In the genomic region with DNA sequence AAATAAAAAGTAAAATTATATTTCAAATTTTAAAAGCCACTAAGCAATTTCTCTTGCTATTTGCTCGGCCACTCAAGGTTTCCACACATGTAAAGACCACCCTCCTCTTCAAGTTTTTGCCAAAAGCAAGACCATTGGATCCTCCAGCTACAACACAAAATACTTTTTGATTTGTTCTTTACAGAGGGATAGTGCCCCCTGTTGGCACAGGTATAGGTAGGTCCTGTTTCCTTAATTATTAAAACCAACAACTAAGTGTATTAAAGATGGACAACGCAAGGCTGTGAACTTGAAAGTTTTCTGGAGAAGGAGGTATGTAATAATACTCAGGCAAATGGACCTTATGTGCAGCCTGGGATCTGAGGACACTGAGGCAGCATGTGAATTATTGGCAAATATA, we compare ENCODE assay signal across 10 cellular contexts. TPM values are rescaled to one million over a fixed set of nuclear protein-coding genes. Genes with fewer than 3 reads are reported as not detected.
DNase-seq lines count a peak whose midpoint lies in the region; ATAC-seq and TF ChIP-seq lines count a peak whose summit lies in the region.
"Had no signal": no experiment of that assay in that cellular context is flagged by ENCODE, and none has a peak within 500 bp of the region (broad histone marks: within the 10 kb centered on the region; RNA-seq: fewer than 3 reads in every experiment).

No MANE protein-coding gene starts in this region.

- peaks cover 6% of the 10 kb centered on the region for H3F3A ChIP-seq in smooth muscle cell (ENCODE audit: low read depth)

- no peak overlapping the region for H2AFZ ChIP-seq in OCI-LY3 (ENCODE audit: low read depth, low read length)
- no peak overlapping the region for H2AFZ ChIP-seq in smooth muscle cell (ENCODE audit: low read depth)

- H3K4me2 ChIP-seq in OCI-LY3 (ENCODE audit: low read length) (no peak overlapping the region), smooth muscle cell (no peak overlapping the region)

- no peaks in the 10 kb centered on the region for H3K27me3 Mint-ChIP-seq in activated naive CD4-positive, alpha-beta T cell treated with anti-CD3 and anti-CD28 coated beads for 36 hours (ENCODE audit: low read depth)

- no peaks in the 10 kb centered on the region for H3K9me3 ChIP-seq in OCI-LY3 (ENCODE audit: insufficient read depth, low read length)
- H3K9me3 ChIP-seq in smooth muscle cell (replicated peaks; ENCODE audit: low read depth) = no peaks in the 10 kb centered on the region
- H3K9me3 ChIP-seq in aorta (ENCODE audit: control insufficient read depth, low read length) = no peaks in the 10 kb centered on the region

- intact Hi-C loops in activated naive CD4-positive, alpha-beta T cell treated with anti-CD3 and anti-CD28 coated beads for 36 hours (cut with micrococcal nuclease) = loop anchor here (1.0 kb wide), 1 partner anchor 169 kb away; no protein-coding TSS in a partner anchor
- intact Hi-C loops in aorta (cut with DNase I) = no loop called here

- H3K27me3 ChIP-seq in OCI-LY3 (ENCODE audit: low read depth, low read length) = no peaks in the 10 kb centered on the region
- no peaks in the 10 kb centered on the region for H3K27me3 ChIP-seq in smooth muscle cell (ENCODE audit: low read depth)
- H3K27me3 ChIP-seq in aorta (ENCODE audit: control insufficient read depth in 1 of 2, insufficient read depth in 2 of 2, low read length in 1 of 2) = peaks cover 0 to 2% of the 10 kb centered on the region in 2 donors

- CTCF ChIA-PET in activated naive CD4-positive, alpha-beta T cell treated with anti-CD3 and anti-CD28 coated beads for 36 hours (lab: Charles Lee) = interaction anchor here (0.5 to 1.6 kb wide), 3 partner anchors 31 to 177 kb away, joined by 3 to 4 read pairs (median 3); no protein-coding TSS in a partner anchor

- H3K4me1 Mint-ChIP-seq in activated naive CD4-positive, alpha-beta T cell treated with anti-CD3 and anti-CD28 coated beads for 36 hours (ENCODE audit: low read depth) = no peaks in the 10 kb centered on the region

- no peak overlapping the region for H3K27ac Mint-ChIP-seq in activated naive CD4-positive, alpha-beta T cell treated with anti-CD3 and anti-CD28 coated beads for 36 hours

- H3K36me3 ChIP-seq in OCI-LY3 (replicated peaks; ENCODE audit: low read depth, low read length) = peaks cover 59% of the 10 kb centered on the region
- H3K36me3 ChIP-seq in smooth muscle cell (ENCODE audit: low read depth) = peaks cover 48% of the 10 kb centered on the region
- H3K36me3 ChIP-seq in aorta (ENCODE audit: control insufficient read depth in 1 of 2, insufficient read depth in 2 of 2, low read length in 1 of 2) = peaks cover 8 to 9% of the 10 kb centered on the region in 2 donors

- H3K9ac ChIP-seq in OCI-LY3 (ENCODE audit: low read length) = no peak overlapping the region
- H3K9ac ChIP-seq in smooth muscle cell (ENCODE audit: low read depth) = no peak overlapping the region

- H3K4me3 ChIP-seq in OCI-LY3 (ENCODE audit: low read length) (no peak overlapping the region), epithelial cell of proximal tubule (ENCODE audit: low read depth, low read length) (no peak overlapping the region), smooth muscle cell (no peak overlapping the region), aorta (ENCODE audit: low read length in 2 of 2) (no peak overlapping the region)

- H3K27ac ChIP-seq in OCI-LY3 (ENCODE audit: low read length) = no peak overlapping the region
- H3K27ac ChIP-seq in smooth muscle cell (ENCODE audit: low read depth) = no peak overlapping the region
- H3K27ac ChIP-seq in aorta (ENCODE audit: low read depth in 1 of 2, low read length in 2 of 2) = no peak overlapping the region

- DNase-seq in activated naive CD4-positive, alpha-beta T cell treated with anti-CD3 and anti-CD28 coated beads for 36 hours = peak; percentile 14
- DNase-seq in activated naive CD4-positive, alpha-beta T cell treated with anti-CD3 and anti-CD28 coated beads, Interleukin-2, amount 50 U/mL, for 16 hours = no peak
- DNase-seq in epithelial cell of proximal tubule (ENCODE audit: low read depth) (no peak), smooth muscle cell (lab: John Stamatoyannopoulos, UW; ENCODE audit: unreplicated experiment) (no peak), aorta (no peak)
- DNase-seq: DMS153, SIG-M5 had no signal

- H3K36me3 Mint-ChIP-seq in activated naive CD4-positive, alpha-beta T cell treated with anti-CD3 and anti-CD28 coated beads for 36 hours (ENCODE audit: low read depth) = peaks cover 17% of the 10 kb centered on the region

- no peak overlapping the region for H3K4me3 Mint-ChIP-seq in activated naive CD4-positive, alpha-beta T cell treated with anti-CD3 and anti-CD28 coated beads for 36 hours

- 92% methylated on average over 2 of the region's 2 CpGs for WGBS in smooth muscle cell (ENCODE audit: low lambda C conversion rate)
- 90 to 91% methylated on average over 2 of the region's 2 CpGs for WGBS in aorta, 2 donors

- H3K4me1 ChIP-seq in OCI-LY3 (ENCODE audit: low read length) (peaks cover 5% of the 10 kb centered on the region; the same call in 1 of the 2 replicates), smooth muscle cell (ENCODE audit: low read depth) (no peaks in the 10 kb centered on the region), aorta (ENCODE audit: control insufficient read depth in 1 of 2, insufficient read depth in 2 of 2, low read length in 2 of 2) (no peaks in the 10 kb centered on the region)

- H3K79me2 ChIP-seq in OCI-LY3 (ENCODE audit: low read length) (no peaks in the 10 kb centered on the region), smooth muscle cell (ENCODE audit: low read depth) (no peaks in the 10 kb centered on the region)

- no peak for ATAC-seq in HG02678 (IDR thresholded peaks at IDR 0.05; ENCODE audit: unreplicated experiment)
- no peak for ATAC-seq in HG02798 (IDR thresholded peaks at IDR 0.05; ENCODE audit: poor library complexity, unreplicated experiment)
- no peak for ATAC-seq in aorta (ENCODE audit: low FRiP score)

- H3K9me3 Mint-ChIP-seq in activated naive CD4-positive, alpha-beta T cell treated with anti-CD3 and anti-CD28 coated beads for 36 hours = no peaks in the 10 kb centered on the region

- TF ChIP-seq CTCF in OCI-LY3 (IDR thresholded peaks at IDR 0.05; ENCODE audit: low read depth, low read length) = peak; percentile 52
- peak; percentile 73 for TF ChIP-seq CTCF in epithelial cell of proximal tubule (conservative IDR thresholded peaks at IDR 0.05; ENCODE audit: low read depth, low read length)
- TF ChIP-seq CTCF in smooth muscle cell (IDR thresholded peaks at IDR 0.05; ENCODE audit: borderline replicate concordance, insufficient read depth, poor library complexity, severe bottlenecking) = peak; percentile 49

- no peaks in the 10 kb centered on the region for H4K20me1 ChIP-seq in OCI-LY3 (ENCODE audit: insufficient read depth, low read length)
- H4K20me1 ChIP-seq in smooth muscle cell (ENCODE audit: low read depth) = no peaks in the 10 kb centered on the region

RNA-seq across cellular contexts. Expression of a gene that starts 23.8 kb away (rescaled TPM):
- 10 to 100 TPM; 16.5 to 19.9 TPM for total RNA-seq in activated naive CD4-positive, alpha-beta T cell treated with anti-CD3 and anti-CD28 coated beads for 36 hours
- total RNA-seq in epithelial cell of proximal tubule (82.9 and 142 TPM in 2 replicates), smooth muscle cell (93.8 and 95.2 TPM in 2 replicates), aorta (10 to 100 TPM; 47.7 to 50.3 TPM)
- polyA plus RNA-seq in smooth muscle cell (119 and 122 TPM in 2 replicates), aorta (10 to 100 TPM; 37.6 to 65.4 TPM)

RNA-seq across cellular contexts. Expression of a gene that starts 24.3 kb away (rescaled TPM):
- 100 to 1,000 TPM; 186 to 196 TPM for total RNA-seq in activated naive CD4-positive, alpha-beta T cell treated with anti-CD3 and anti-CD28 coated beads for 36 hours
- 175 and 291 TPM in 2 replicates for total RNA-seq in epithelial cell of proximal tubule
- 93.9 and 121 TPM in 2 replicates for total RNA-seq in smooth muscle cell
- polyA plus RNA-seq in smooth muscle cell = 126 and 133 TPM in 2 replicates
- 10 to 100 TPM; 56.8 to 61.4 TPM for total RNA-seq in aorta
- 10 to 100 TPM; 53.8 to 81.0 TPM for polyA plus RNA-seq in aorta
